In genomic region chr2:205806126-205806905, GRCh38 we compare ENCODE assay signal across 20 cellular contexts.
DNase-seq lines count a peak whose midpoint lies in the region; ATAC-seq and TF ChIP-seq lines count a peak whose summit lies in the region.
"Had no signal": no experiment of that assay in that cellular context is flagged by ENCODE, and none has a peak within 500 bp of the region (broad histone marks: within the 10 kb centered on the region; RNA-seq: fewer than 3 reads in every experiment).

No MANE protein-coding gene starts in this region.

- ATAC-seq in HG02981 (IDR thresholded peaks at IDR 0.05; ENCODE audit: unreplicated experiment) (no peak), HG03025 (IDR thresholded peaks at IDR 0.05; ENCODE audit: low FRiP score, unreplicated experiment) (no peak)
- ATAC-seq: activated naive CD4-positive, alpha-beta T cell treated with anti-CD3 and anti-CD28 coated beads, Interleukin-2, amount 50 U/mL, for 72 hours; effector memory CD8-positive, alpha-beta T cell; SK-N-SH treated with all-trans-retinoic acid at 6 μM for 48 hours had no signal

- peak overlapping the region; percentile 61 for H3K4me2 ChIP-seq in hepatocyte

- no peaks in the 10 kb centered on the region for H3K36me3 ChIP-seq in hepatocyte (replicated peaks; ENCODE audit: insufficient read depth, low read depth)
- H3K36me3 ChIP-seq: prostate gland had no signal

- H3K4me3 ChIP-seq in hepatocyte: no peak overlapping the region
- H3K4me3 ChIP-seq: prostate gland had no signal

- H3K4me1 ChIP-seq in hepatocyte (ENCODE audit: insufficient read depth): peaks cover 13% of the 10 kb centered on the region

- H3K79me2 ChIP-seq in hepatocyte: no peaks in the 10 kb centered on the region

- peak; percentile 76 for DNase-seq in HuH-7 (ENCODE audit: low spot score)
- peak; percentile 58 for DNase-seq in hepatocyte (ENCODE audit: low spot score)
- DNase-seq in medulla oblongata (ENCODE audit: extremely low spot score): peak; percentile 7
- DNase-seq in type B pancreatic cell (ENCODE audit: extremely low spot score, unreplicated experiment): no peak
- no peak for DNase-seq in DMS153 (lab: John Stamatoyannopoulos, UW)
- DNase-seq in NCI-H1092 (lab: John Stamatoyannopoulos, UW): no peak
- DNase-seq: activated CD4-positive, CD25-positive, alpha-beta regulatory T cell treated with anti-CD3 and anti-CD28 coated beads, Interleukin-2, amount 50 U/mL, for 72 hours; effector memory CD8-positive, alpha-beta T cell; IMR-90; naive B cell; NCI-H1436; stimulated activated CD4-positive, alpha-beta T cell treated with anti-CD3 and anti-CD28 coated beads, Interleukin-2, amount 100 ng/mL, for 48 hours; T1000 had no signal

- WGBS in hepatocyte (ENCODE audit: low lambda C conversion rate, missing lambda C conversion rate): 65% methylated on average over 19 of the region's 19 CpGs

- no peaks in the 10 kb centered on the region for H3K9me3 Mint-ChIP-seq in type B pancreatic cell
- H3K9me3 Mint-ChIP-seq: activated naive CD4-positive, alpha-beta T cell treated with anti-CD3 and anti-CD28 coated beads, Interleukin-2, amount 50 U/mL, for 72 hours; activated T-helper 1 cell treated with anti-CD3 and anti-CD28 coated beads, Interleukin-12 subunit alpha, Interleukin-12 subunit beta, Interleukin-2, Interleukin-4 antibody, amounts not matched to agents 30 ng/mL and 10 ng/mL and 1 ng/mL, durations not matched to agents 14 hours and 24 hours and 36 hours; naive B cell; stimulated activated naive CD8-positive, alpha-beta T cell treated with anti-CD3 and anti-CD28 coated beads, Interleukin-15, Interleukin-2, amounts not matched to agents 100 ng/mL and 50 ng/mL, for 24 hours had no signal

- no peaks in the 10 kb centered on the region for H3K36me3 Mint-ChIP-seq in type B pancreatic cell
- H3K36me3 Mint-ChIP-seq: activated naive CD4-positive, alpha-beta T cell treated with anti-CD3 and anti-CD28 coated beads, Interleukin-2, amount 50 U/mL, for 72 hours; naive B cell had no signal

- H3K27me3 ChIP-seq in hepatocyte: no peaks in the 10 kb centered on the region

- H3K9me3 ChIP-seq in hepatocyte (ENCODE audit: low read depth): no peaks in the 10 kb centered on the region
- H3K9me3 ChIP-seq: prostate gland had no signal

- H3K27me3 Mint-ChIP-seq in type B pancreatic cell: peaks cover 20% of the 10 kb centered on the region
- H3K27me3 Mint-ChIP-seq: stimulated activated naive CD8-positive, alpha-beta T cell treated with anti-CD3 and anti-CD28 coated beads, Interleukin-15, Interleukin-2, amounts not matched to agents 100 ng/mL and 50 ng/mL, for 24 hours had no signal

- H3K9me2 ChIP-seq in hepatocyte (replicated peaks; ENCODE audit: insufficient read depth): no peaks in the 10 kb centered on the region

- peak overlapping the region; percentile 40 for H3K27ac ChIP-seq in hepatocyte
- H3K27ac ChIP-seq: prostate gland had no signal

- H3K27ac Mint-ChIP-seq in type B pancreatic cell: peak overlapping the region; percentile 4
- H3K27ac Mint-ChIP-seq: activated naive CD4-positive, alpha-beta T cell treated with anti-CD3 and anti-CD28 coated beads, Interleukin-2, amount 50 U/mL, for 72 hours; activated T-helper 1 cell treated with anti-CD3 and anti-CD28 coated beads, Interleukin-12 subunit alpha, Interleukin-12 subunit beta, Interleukin-2, Interleukin-4 antibody, amounts not matched to agents 30 ng/mL and 10 ng/mL and 1 ng/mL, durations not matched to agents 14 hours and 24 hours and 36 hours; effector memory CD8-positive, alpha-beta T cell; naive B cell; stimulated activated naive CD8-positive, alpha-beta T cell treated with anti-CD3 and anti-CD28 coated beads, Interleukin-15, Interleukin-2, amounts not matched to agents 100 ng/mL and 50 ng/mL, for 24 hours had no signal

- no peak overlapping the region for H3K4me3 Mint-ChIP-seq in type B pancreatic cell
- H3K4me3 Mint-ChIP-seq: activated T-helper 1 cell treated with anti-CD3 and anti-CD28 coated beads, Interleukin-12 subunit alpha, Interleukin-12 subunit beta, Interleukin-2, Interleukin-4 antibody, amounts not matched to agents 30 ng/mL and 10 ng/mL and 1 ng/mL, durations not matched to agents 14 hours and 24 hours and 36 hours; effector memory CD8-positive, alpha-beta T cell; naive B cell; stimulated activated naive CD8-positive, alpha-beta T cell treated with anti-CD3 and anti-CD28 coated beads, Interleukin-15, Interleukin-2, amounts not matched to agents 100 ng/mL and 50 ng/mL, for 24 hours had no signal

- peak overlapping the region; percentile 33 for H2AFZ ChIP-seq in hepatocyte

- peaks cover 22% of the 10 kb centered on the region for H3K4me1 Mint-ChIP-seq in type B pancreatic cell (ENCODE audit: unreplicated experiment)
- H3K4me1 Mint-ChIP-seq: naive B cell had no signal

- no peaks in the 10 kb centered on the region for H4K20me1 ChIP-seq in hepatocyte (ENCODE audit: insufficient read depth, poor library complexity, severe bottlenecking)

- TF ChIP-seq CTCF in hepatocyte (IDR thresholded peaks at IDR 0.05; ENCODE audit: poor library complexity) (no peak), type B pancreatic cell (conservative IDR thresholded peaks at IDR 0.05) (no peak)

Comparison
In these comparisons a context has a peak if more than half of its experiments do, and no peak if none do; other contexts are left out.
1. DNase-seq: peak in HuH-7 (single experiment), hepatocyte (single experiment) and medulla oblongata (single experiment); none in type B pancreatic cell (single experiment), DMS153 (single experiment) and NCI-H1092 (single experiment).